ENCODE assay signal across 9 cellular contexts in the genomic region with DNA sequence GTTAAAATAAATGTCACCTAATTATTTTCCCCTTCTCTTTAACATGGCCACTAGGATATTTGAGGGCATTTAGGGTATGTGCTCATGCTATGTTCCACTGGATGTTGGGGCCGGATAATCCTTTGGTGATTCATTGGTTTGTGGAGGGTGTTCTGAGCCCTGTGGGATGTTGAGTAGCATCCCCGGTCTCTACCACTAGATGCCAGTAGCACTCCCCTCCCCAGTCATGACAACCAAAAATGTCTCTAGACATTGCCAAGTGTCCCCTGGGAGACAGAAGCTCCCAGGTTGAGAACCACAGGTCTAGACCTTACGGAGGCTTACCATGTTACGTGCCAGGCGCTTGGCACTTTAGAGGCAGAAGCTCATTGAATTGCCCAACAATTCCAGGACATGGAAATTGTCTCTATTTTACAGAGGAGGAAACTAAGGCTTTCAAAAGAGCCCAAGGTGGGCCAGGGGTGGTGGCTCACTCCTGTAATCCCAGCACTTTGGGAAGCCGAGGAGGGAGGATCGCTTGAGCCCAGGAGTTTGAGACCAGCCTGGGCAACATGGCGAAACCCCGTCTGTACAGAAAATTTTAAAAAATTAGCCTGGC. TPM values are rescaled to one million over a fixed set of nuclear protein-coding genes. Genes with fewer than 3 reads are reported as not detected.
A peak's percentile ranks its signal among the peaks of the same experiment; 100 is the strongest.
DNase-seq lines count a peak whose midpoint lies in the region; ATAC-seq, FAIRE-seq and TF ChIP-seq lines count a peak whose summit lies in the region.
"Had no signal": no experiment of that assay in that cellular context is flagged by ENCODE, and none has a peak within 500 bp of the region (broad histone marks: within the 10 kb centered on the region; RNA-seq: fewer than 3 reads in every experiment).

No MANE protein-coding gene starts in this region.

- H3K36me3 Mint-ChIP-seq in activated naive CD4-positive, alpha-beta T cell treated with anti-CD3 and anti-CD28 coated beads, Interleukin-2, amount 50 U/mL, for 72 hours: no peaks in the 10 kb centered on the region
- no peaks in the 10 kb centered on the region for H3K36me3 Mint-ChIP-seq in type B pancreatic cell

- H3K4me1 ChIP-seq in kidney (ENCODE audit: control insufficient read depth in 1 of 2, insufficient read depth in 1 of 2, low read depth in 1 of 2, low read length in 2 of 2): no peaks in the 10 kb centered on the region

- in situ Hi-C loops in GM13977 (cut with MboI; ENCODE audit: low pct_unique_long_range_greater_than_20kb, low sequenced_read_pairs, unreplicated experiment): no loop called here

- peaks cover 55% of the 10 kb centered on the region for H3K27me3 Mint-ChIP-seq in type B pancreatic cell

- peak; percentile 59 to 84 for ATAC-seq in activated naive CD4-positive, alpha-beta T cell treated with anti-CD3 and anti-CD28 coated beads, Interleukin-2, amount 50 U/mL, for 72 hours
- no peak for ATAC-seq in HG02973 (IDR thresholded peaks at IDR 0.05; ENCODE audit: unreplicated experiment)

- peak; percentile 88 for TF ChIP-seq CTCF in C4-2B (conservative IDR thresholded peaks at IDR 0.05)
- peak; percentile 75 for TF ChIP-seq CTCF in GM13977 (IDR thresholded peaks at IDR 0.05; ENCODE audit: extremely low read depth, insufficient read depth, missing control alignments)
- peak; percentile 27 for TF ChIP-seq CTCF in kidney (IDR thresholded peaks at IDR 0.05; ENCODE audit: borderline replicate concordance, extremely low read depth, insufficient read depth)
- peak; percentile 80 for TF ChIP-seq CTCF in type B pancreatic cell (conservative IDR thresholded peaks at IDR 0.05)

- H3K4me3 ChIP-seq in kidney (ENCODE audit: low read length in 2 of 2): no peak overlapping the region
- H3K4me3 ChIP-seq: SK-N-MC had no signal

- peak; percentile 87 for DNase-seq in GM13977 (ENCODE audit: low spot score)
- peak; percentile 71 for DNase-seq in NCI-H748 (lab: John Stamatoyannopoulos, UW; ENCODE audit: unreplicated experiment)
- peak in 1 of 2 donors; percentile 29 for DNase-seq in activated naive CD4-positive, alpha-beta T cell treated with anti-CD3 and anti-CD28 coated beads, Interleukin-2, amount 50 U/mL, for 72 hours (ENCODE audit: low spot score in 2 of 2)
- DNase-seq in kidney: no peak
- no peak for DNase-seq in type B pancreatic cell (ENCODE audit: extremely low spot score, unreplicated experiment)
- DNase-seq in NCI-H510A (lab: John Stamatoyannopoulos, UW): no peak

- FAIRE-seq in kidney (lab: Jason Lieb, UNC): no peak

- H3K27ac Mint-ChIP-seq in activated naive CD4-positive, alpha-beta T cell treated with anti-CD3 and anti-CD28 coated beads, Interleukin-2, amount 50 U/mL, for 72 hours: no peak overlapping the region
- H3K27ac Mint-ChIP-seq in type B pancreatic cell: no peak overlapping the region

- H3K9ac ChIP-seq in kidney (ENCODE audit: low read length in 2 of 2): no peak overlapping the region

- H3K9me3 ChIP-seq in kidney (ENCODE audit: control insufficient read depth in 1 of 2, low read length in 2 of 2): no peaks in the 10 kb centered on the region

- H3K9me3 Mint-ChIP-seq in activated naive CD4-positive, alpha-beta T cell treated with anti-CD3 and anti-CD28 coated beads, Interleukin-2, amount 50 U/mL, for 72 hours: no peaks in the 10 kb centered on the region
- H3K9me3 Mint-ChIP-seq in type B pancreatic cell: no peaks in the 10 kb centered on the region

- H3K4me1 Mint-ChIP-seq in type B pancreatic cell (ENCODE audit: unreplicated experiment): peaks cover 3% of the 10 kb centered on the region

- intact Hi-C loops in kidney (cut with DNase I): no loop called here

- H3K4me3 Mint-ChIP-seq in type B pancreatic cell: no peak overlapping the region

- H3K27ac ChIP-seq in C4-2B (no peak overlapping the region), kidney (ENCODE audit: low read depth in 2 of 2, low read length in 2 of 2) (no peak overlapping the region)
- H3K27ac ChIP-seq: SK-N-MC had no signal

- no peaks in the 10 kb centered on the region for H3K36me3 ChIP-seq in kidney (ENCODE audit: control insufficient read depth in 1 of 2, insufficient read depth in 2 of 2, low read length in 2 of 2)

RNA-seq across cellular contexts. Expression of gene SHANK1, which starts 14.1 kb away (rescaled TPM):
- total RNA-seq in activated naive CD4-positive, alpha-beta T cell treated with anti-CD3 and anti-CD28 coated beads, Interleukin-2, amount 50 U/mL, for 72 hours: under 1 TPM in 1 of 2 donors, not detected in 1; 0.14 TPM
- total RNA-seq in kidney (0.35 TPM), type B pancreatic cell (ENCODE audit: low replicate concordance) (0.38 and 7.8 TPM in 2 replicates)
- 0.24 TPM for polyA plus RNA-seq in kidney (ENCODE audit: insufficient read depth, low read depth, low replicate concordance)

RNA-seq across cellular contexts. Expression of gene CLEC11A, which starts 17.6 kb away (rescaled TPM):
- 1 to 10 TPM in 1 of 2 donors, under 1 TPM in 1; 0.55 to 1.6 TPM for total RNA-seq in activated naive CD4-positive, alpha-beta T cell treated with anti-CD3 and anti-CD28 coated beads, Interleukin-2, amount 50 U/mL, for 72 hours
- total RNA-seq in kidney: 9.6 TPM
- polyA plus RNA-seq in kidney (ENCODE audit: insufficient read depth, low read depth, low replicate concordance): 24.5 TPM
- 4.2 and 5.9 TPM in 2 replicates for total RNA-seq in type B pancreatic cell (ENCODE audit: low replicate concordance)

RNA-seq across cellular contexts. Expression of gene C19orf81, which starts 56.3 kb away (rescaled TPM):
- total RNA-seq in activated naive CD4-positive, alpha-beta T cell treated with anti-CD3 and anti-CD28 coated beads, Interleukin-2, amount 50 U/mL, for 72 hours: 1 to 10 TPM in 1 of 2 donors, not detected in 1; 4.2 TPM
- 3.0 TPM for total RNA-seq in kidney
- polyA plus RNA-seq in kidney (ENCODE audit: insufficient read depth, low read depth, low replicate concordance): 1.6 TPM
- total RNA-seq in type B pancreatic cell (ENCODE audit: low replicate concordance): 1.8 and 3.7 TPM in 2 replicates

Comparison
In these comparisons a context has a peak if more than half of its experiments do, and no peak if none do; other contexts are left out.
1. CTCF ChIP-seq: peak in every context shown above with its lines; median percentile 88 in C4-2B; 80 in type B pancreatic cell; 75 in GM13977; 27 in kidney.
2. DNase-seq: peak in GM13977 (single experiment) and NCI-H748 (single experiment); none in kidney (single experiment), type B pancreatic cell (single experiment) and NCI-H510A (single experiment).